8 cellular contexts compared by ENCODE assay signal in genomic region chr1:162562452-162562828, GRCh38.
DNase-seq lines count a peak whose midpoint lies in the region; ATAC-seq and TF ChIP-seq lines count a peak whose summit lies in the region.

No MANE protein-coding gene starts in this region.

- ATAC-seq in HG03095 (IDR thresholded peaks at IDR 0.05; ENCODE audit: unreplicated experiment), result no peak
- ATAC-seq in HG02571 (IDR thresholded peaks at IDR 0.05; ENCODE audit: unreplicated experiment), result no peak

- peaks cover 16% of the 10 kb centered on the region for H3K4me1 ChIP-seq in BLaER1

- TF ChIP-seq CTCF in WERI-Rb-1 (IDR thresholded peaks at IDR 0.05; ENCODE audit: low read depth, low read length) (no peak), foreskin fibroblast (IDR thresholded peaks at IDR 0.05; ENCODE audit: low read depth, low read length) (no peak), GM13976 (IDR thresholded peaks at IDR 0.05; ENCODE audit: borderline replicate concordance, control extremely low read depth, extremely low read depth, insufficient read depth, missing control alignments) (no peak)

- H4K20me1 ChIP-seq in BLaER1, result no peaks in the 10 kb centered on the region; the same call in 1 of the 2 replicates

- POLR2A ChIA-PET in HEK293T (lab: Yijun Ruan, JAX), result no interaction called here

- in situ Hi-C loops in GM13976 (cut with MboI; ENCODE audit: low sequenced_read_pairs, unreplicated experiment), result no loop called here

- H3K9me3 ChIP-seq in BLaER1, result no peaks in the 10 kb centered on the region
- no peaks in the 10 kb centered on the region for H3K9me3 ChIP-seq in WERI-Rb-1 (ENCODE audit: severe bottlenecking)

- H3K27me3 ChIP-seq in BLaER1 (no peaks in the 10 kb centered on the region), WERI-Rb-1 (ENCODE audit: insufficient read depth, low read depth, severe bottlenecking) (no peaks in the 10 kb centered on the region)

- H3K36me3 ChIP-seq in BLaER1 (peaks cover 13% of the 10 kb centered on the region), WERI-Rb-1 (peaks cover 21% of the 10 kb centered on the region)

- peak overlapping the region; percentile 95 for H3K4me2 ChIP-seq in BLaER1

- H3K9ac ChIP-seq in BLaER1, result peak overlapping the region; percentile 91

- CTCF ChIA-PET in HEK293T (lab: Yijun Ruan, JAX), result no interaction called here

- DNase-seq in HEK293T (ENCODE audit: extremely low spot score), result no peak
- no peak for DNase-seq in WERI-Rb-1
- DNase-seq in foreskin fibroblast, result peak; percentile 58 to 80
- no peak for DNase-seq in skeletal muscle cell (ENCODE audit: low read depth)
- DNase-seq in GM13976 (ENCODE audit: low spot score), result no peak

- H3K27ac ChIP-seq in BLaER1 (no peak overlapping the region; the same call in 1 of the 2 replicates), WERI-Rb-1 (no peak overlapping the region; the same call in 1 of the 2 replicates)

- H3K4me3 ChIP-seq in BLaER1 (peak overlapping the region; percentile 92), WERI-Rb-1 (ENCODE audit: low read depth, low read length) (peak overlapping the region; percentile 76), foreskin fibroblast (ENCODE audit: low read depth in 1 of 2, low read length in 2 of 2) (peak overlapping the region; percentile 79 to 81), skeletal muscle cell (ENCODE audit: low read depth, low read length) (peak overlapping the region; percentile 95)

TF ChIP-seq in HEK293T, 16 proteins besides CTCF, POLR2A, EP300 and RAD21:
- TF ChIP-seq FOXK2 (IDR thresholded peaks at IDR 0.05) (no peak), L3MBTL2 (conservative IDR thresholded peaks at IDR 0.05) (peak; percentile 24; the same call in 1 of the 2 replicates)

Comparison
In these comparisons a context has a peak if more than half of its experiments do, and no peak if none do; other contexts are left out.
1. DNase-seq: peak in foreskin fibroblast (2 of 2); none in HEK293T (single experiment), WERI-Rb-1 (single experiment), skeletal muscle cell (single experiment) and GM13976 (single experiment).
2. Peak in every context shown above with its lines, with median percentiles within 50 percentile points of each other: H3K4me3 ChIP-seq.